Comparison of ENCODE assay signal across 27 cellular contexts in genomic region chr20:721876-722275, GRCh38. TPM values are rescaled to one million over a fixed set of nuclear protein-coding genes. Genes with fewer than 3 reads are reported as not detected.
"Had no signal": no experiment of that assay in that cellular context is flagged by ENCODE, and none has a peak within 500 bp of the region (broad histone marks: within the 10 kb centered on the region; RNA-seq: fewer than 3 reads in every experiment).

No MANE protein-coding gene starts in this region.

- H3K4me1 ChIP-seq: stomach, suprapubic skin, testis, thyroid gland, tibial artery, tibial nerve, transverse colon, upper lobe of left lung, uterus, vagina had no signal

- DNase-seq: stimulated activated CD4-positive, alpha-beta T cell treated with anti-CD3 and anti-CD28 coated beads, Interleukin-2, amount 100 ng/mL, for 48 hours; stimulated activated CD4-positive, alpha-beta T cell treated with anti-CD3 and anti-CD28 coated beads, Interleukin-4, amount 100 ng/mL, for 1 hour; stimulated activated CD4-positive, alpha-beta T cell treated with anti-CD3 and anti-CD28 coated beads, Interleukin-4, amount 100 ng/mL, for 24 hours; stimulated activated CD4-positive, alpha-beta T cell treated with anti-CD3 and anti-CD28 coated beads, Interleukin-4, amount 100 ng/mL, for 4 hours; stimulated activated CD8-positive, alpha-beta memory T cell treated with anti-CD3 and anti-CD28 coated beads, Interleukin-4, amount 100 ng/mL, for 48 hours; stimulated activated naive B cell treated with anti-CD40 and anti-IgM and Interleukin-4, amounts not matched to agents 10 μg/mL and 1 μg/mL and 100 μg/mL, for 72 hours; stimulated activated naive CD4-positive, alpha-beta T cell; stimulated activated naive CD4-positive, alpha-beta T cell treated with Interleukin-2 at 50 U/mL for 16 hours; stimulated activated naive CD8-positive, alpha-beta T cell treated with anti-CD3 and anti-CD28 coated beads, Interleukin-15, amount 100 ng/mL, for 72 hours; stimulated activated naive CD8-positive, alpha-beta T cell treated with anti-CD3 and anti-CD28 coated beads, Interleukin-15, Interleukin-2, amounts not matched to agents 100 U/mL and 50 U/mL, for 24 hours; stomach; testis; thyroid gland; tibial artery; transverse colon; trophoblast cell; upper lobe of left lung; uterus had no signal

- H3K27me3 ChIP-seq: testis, thyroid gland, uterus, vagina had no signal

- H3K4me3 ChIP-seq: stomach, suprapubic skin, testis, thoracic aorta, thyroid gland, tibial artery, tibial nerve, transverse colon, upper lobe of left lung, uterus, vagina had no signal

- H3K36me3 ChIP-seq: stomach, suprapubic skin, thoracic aorta, thyroid gland, tibial artery, tibial nerve, transverse colon, upper lobe of left lung, uterus, vagina had no signal

- H3K9me3 ChIP-seq: stomach, suprapubic skin, testis, thoracic aorta, thyroid gland, tibial artery, transverse colon, upper lobe of left lung, uterus, vagina had no signal

- H3K27ac ChIP-seq: stomach, suprapubic skin, testis, thoracic aorta, thyroid gland, tibial artery, tibial nerve, transverse colon, upper lobe of left lung, uterus, vagina had no signal

- ATAC-seq: stimulated activated effector memory CD8-positive, alpha-beta T cell treated with anti-CD3 and anti-CD28 coated beads, Interleukin-12 subunit alpha, Interleukin-12 subunit beta, amount 100 ng/mL, for 72 hours; stimulated activated memory B cell treated with anti-CD40 and anti-IgM and Interleukin-4, amounts not matched to agents 10 μg/mL and 1 μg/mL and 100 μg/mL, for 72 hours; stimulated activated naive B cell treated with anti-CD40 and anti-IgM and Interleukin-4, amounts not matched to agents 10 μg/mL and 1 μg/mL and 100 μg/mL, for 72 hours; stimulated activated naive CD8-positive, alpha-beta T cell treated with anti-CD3 and anti-CD28 coated beads, Interleukin-15, amount 100 ng/mL, for 72 hours; stimulated activated naive CD8-positive, alpha-beta T cell treated with anti-CD3 and anti-CD28 coated beads, Interleukin-15, Interleukin-2, amounts not matched to agents 100 U/mL and 50 U/mL, for 24 hours had no signal

RNA-seq across cellular contexts. Expression of gene SCRT2, which starts 46.3 kb away (rescaled TPM):
- total RNA-seq: stomach, subcutaneous adipose tissue, suprapubic skin, thoracic aorta, thyroid gland, tibial nerve, transverse colon, upper lobe of left lung, ureter, urinary bladder, uterus, vagina had no signal
- polyA plus RNA-seq: stomach, urinary bladder had no signal
